Comparison of ENCODE assay signal across 1 cellular context in the genomic region with DNA sequence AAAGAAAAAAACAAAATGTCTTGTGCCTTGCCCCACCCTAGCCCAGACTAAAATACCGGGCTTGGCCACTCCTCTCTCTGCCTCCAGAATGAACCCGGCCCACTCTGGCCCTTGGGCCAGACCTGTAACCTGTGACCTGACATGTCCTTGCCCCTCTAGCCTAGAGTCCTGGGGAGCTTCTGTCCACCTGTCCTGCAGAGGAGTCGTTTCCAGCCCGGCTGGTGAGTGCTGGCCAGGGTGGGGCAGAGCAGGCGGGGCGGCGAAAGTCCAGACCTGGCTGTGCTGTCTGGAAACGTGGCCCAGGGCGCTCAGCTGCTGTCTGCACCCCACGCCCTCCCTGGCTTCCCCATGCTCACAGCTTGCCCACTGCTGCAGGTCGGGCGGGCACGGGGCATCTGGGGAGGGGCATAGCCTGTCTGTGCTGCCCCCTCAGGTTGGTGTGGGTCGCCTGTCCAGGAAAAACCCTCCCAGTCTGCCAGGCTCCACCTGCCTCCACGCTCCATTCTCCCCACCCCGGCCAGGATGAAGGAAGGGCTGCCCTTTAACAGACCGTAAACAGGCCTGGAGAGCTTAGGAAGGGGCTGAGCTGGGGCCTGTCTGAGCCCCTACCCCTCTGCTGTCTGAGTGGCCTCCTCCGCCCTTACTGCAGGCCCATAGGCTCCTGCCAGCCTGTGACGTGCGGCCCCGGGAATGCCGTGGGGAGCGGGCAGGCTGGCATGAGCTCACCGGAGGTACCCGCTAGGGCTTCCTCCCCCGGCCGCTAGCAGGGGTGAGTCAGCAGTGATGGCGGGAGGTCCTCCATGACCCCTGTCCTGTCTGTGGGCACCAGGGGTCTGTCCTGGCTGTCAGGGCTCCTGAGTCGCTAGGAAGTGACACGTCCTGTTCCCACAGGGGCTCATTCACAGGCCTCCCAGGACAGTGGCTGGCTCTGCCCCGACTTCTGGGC.
TF ChIP-seq lines count a peak whose summit lies in the region.

No MANE protein-coding gene starts in this region.

TF ChIP-seq in liver, 16 proteins besides CTCF, POLR2A, EP300 and RAD21 (continued from another document):
- TF ChIP-seq HNF4G (IDR thresholded peaks at IDR 0.05) (peak; percentile 34), FOXA1 (IDR thresholded peaks at IDR 0.05) (no peak), YY1 (IDR thresholded peaks at IDR 0.05) (peak; percentile 4)
